ENCODE assay signal across 7 cellular contexts in the genomic region with DNA sequence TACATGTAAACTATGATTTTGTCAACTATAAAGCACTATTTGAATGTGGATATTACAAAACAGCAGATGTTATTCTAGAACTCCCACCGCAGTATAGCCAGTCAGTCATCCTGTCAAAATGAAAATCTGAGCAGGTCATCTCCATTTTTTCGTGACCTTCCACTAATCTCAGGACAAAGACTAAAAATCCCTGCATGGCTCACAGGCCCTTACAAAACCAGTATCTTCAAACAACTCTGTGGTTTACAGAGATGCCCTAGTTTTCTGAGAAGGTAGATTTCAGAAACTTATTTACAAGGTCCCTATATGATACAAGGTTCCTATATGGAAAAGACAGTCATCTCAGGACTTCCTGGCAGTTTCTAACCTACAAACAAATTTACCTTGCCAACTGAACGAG. TPM values are rescaled to one million over a fixed set of nuclear protein-coding genes. Genes with fewer than 3 reads are reported as not detected.
A peak's percentile ranks its signal among the peaks of the same experiment; 100 is the strongest.
DNase-seq lines count a peak whose midpoint lies in the region; ATAC-seq lines count a peak whose summit lies in the region.
"Not testable (repeated sequence)": the region's sequence is repeated elsewhere in the genome, so short reads cannot be mapped to it uniquely, and the experiment has no call there.

No MANE protein-coding gene starts in this region.

- not testable (repeated sequence) for H3K27me3 ChIP-seq in CD8-positive, alpha-beta memory T cell (ENCODE audit: insufficient read depth, low read length, poor library complexity, severe bottlenecking)

- H3K4me3 Mint-ChIP-seq in CD8-positive, alpha-beta memory T cell; activated T-cell treated with anti-CD3 and anti-CD28 coated beads, Interleukin-2, amount 50 U/mL, for 4 hours; activated naive CD4-positive, alpha-beta T cell treated with anti-CD3 and anti-CD28 coated beads for 36 hours; activated naive CD8-positive, alpha-beta T cell treated with anti-CD3 and anti-CD28 coated beads for 36 hours: not testable (repeated sequence)
- peak overlapping the region; percentile 4 for H3K4me3 Mint-ChIP-seq in activated CD4-positive, alpha-beta memory T cell treated with anti-CD3 and anti-CD28 coated beads, Interleukin-2, amount 10 ng/mL, durations not matched to agents 7 days and 5 days
- peak overlapping the region; percentile 14 for H3K4me3 Mint-ChIP-seq in stimulated activated effector memory CD8-positive, alpha-beta T cell treated with anti-CD3 and anti-CD28 coated beads, Interleukin-12 subunit alpha, Interleukin-12 subunit beta, amount 100 ng/mL, for 72 hours

- not testable (repeated sequence) for H3K4me3 ChIP-seq in CD8-positive, alpha-beta memory T cell (ENCODE audit: low read length)

- not testable (repeated sequence) for H3K27ac ChIP-seq in CD8-positive, alpha-beta memory T cell (ENCODE audit: low read depth, low read length)

- peak; percentile 53 to 65 for ATAC-seq in activated CD4-positive, CD25-positive, alpha-beta regulatory T cell treated with anti-CD3 and anti-CD28 coated beads, Interleukin-2, amount 50 U/mL, for 24 hours
- peak; percentile 48 to 57 for ATAC-seq in activated T-cell treated with anti-CD3 and anti-CD28 coated beads, Interleukin-2, amount 50 U/mL, for 4 hours
- peak; percentile 98 for ATAC-seq in stimulated activated effector memory CD8-positive, alpha-beta T cell treated with anti-CD3 and anti-CD28 coated beads, Interleukin-12 subunit alpha, Interleukin-12 subunit beta, amount 100 ng/mL, for 72 hours

- H3K4me1 Mint-ChIP-seq in CD8-positive, alpha-beta memory T cell, result peaks cover 0 to 23% (median 4%) of the 10 kb centered on the region in 3 donors
- peaks cover 31% of the 10 kb centered on the region for H3K4me1 Mint-ChIP-seq in activated CD4-positive, alpha-beta memory T cell treated with anti-CD3 and anti-CD28 coated beads, Interleukin-2, amount 10 ng/mL, durations not matched to agents 7 days and 5 days
- H3K4me1 Mint-ChIP-seq in activated T-cell treated with anti-CD3 and anti-CD28 coated beads, Interleukin-2, amount 50 U/mL, for 4 hours (ENCODE audit: low read depth), result not testable (repeated sequence)
- peaks cover 17% of the 10 kb centered on the region for H3K4me1 Mint-ChIP-seq in activated naive CD4-positive, alpha-beta T cell treated with anti-CD3 and anti-CD28 coated beads for 36 hours (ENCODE audit: low read depth)
- peaks cover 22% of the 10 kb centered on the region for H3K4me1 Mint-ChIP-seq in activated naive CD8-positive, alpha-beta T cell treated with anti-CD3 and anti-CD28 coated beads for 36 hours
- peaks cover 11% of the 10 kb centered on the region for H3K4me1 Mint-ChIP-seq in stimulated activated effector memory CD8-positive, alpha-beta T cell treated with anti-CD3 and anti-CD28 coated beads, Interleukin-12 subunit alpha, Interleukin-12 subunit beta, amount 100 ng/mL, for 72 hours

- CTCF ChIA-PET in CD8-positive, alpha-beta memory T cell (lab: Charles Lee); activated CD4-positive, alpha-beta memory T cell treated with anti-CD3 and anti-CD28 coated beads, Interleukin-2, amount 10 ng/mL, durations not matched to agents 7 days and 5 days (lab: Charles Lee); activated naive CD4-positive, alpha-beta T cell treated with anti-CD3 and anti-CD28 coated beads for 36 hours (lab: Charles Lee): not testable (repeated sequence)

- not testable (repeated sequence) for DNase-seq in CD8-positive, alpha-beta memory T cell; activated CD4-positive, alpha-beta memory T cell treated with anti-CD3 and anti-CD28 coated beads, Interleukin-2, amount 10 ng/mL, durations not matched to agents 7 days and 5 days; activated T-cell treated with anti-CD3 and anti-CD28 coated beads, Interleukin-2, amount 50 U/mL, for 4 hours; activated naive CD4-positive, alpha-beta T cell treated with anti-CD3 and anti-CD28 coated beads for 36 hours; activated naive CD8-positive, alpha-beta T cell treated with anti-CD3 and anti-CD28 coated beads for 36 hours; stimulated activated effector memory CD8-positive, alpha-beta T cell treated with anti-CD3 and anti-CD28 coated beads, Interleukin-12 subunit alpha, Interleukin-12 subunit beta, amount 100 ng/mL, for 72 hours (ENCODE audit: low spot score in 2 of 2)

- not testable (repeated sequence) for H3K9me3 ChIP-seq in CD8-positive, alpha-beta memory T cell (ENCODE audit: low read length)

- H3K36me3 ChIP-seq in CD8-positive, alpha-beta memory T cell (ENCODE audit: insufficient read depth, low read length), result not testable (repeated sequence)

- H3K36me3 Mint-ChIP-seq in CD8-positive, alpha-beta memory T cell, result peaks cover 0 to 56% (median 11%) of the 10 kb centered on the region in 3 donors
- H3K36me3 Mint-ChIP-seq in activated CD4-positive, alpha-beta memory T cell treated with anti-CD3 and anti-CD28 coated beads, Interleukin-2, amount 10 ng/mL, durations not matched to agents 7 days and 5 days (ENCODE audit: low read depth), result peaks cover 36% of the 10 kb centered on the region
- H3K36me3 Mint-ChIP-seq in activated T-cell treated with anti-CD3 and anti-CD28 coated beads, Interleukin-2, amount 50 U/mL, for 4 hours (ENCODE audit: insufficient read depth), result peaks cover 27% of the 10 kb centered on the region
- H3K36me3 Mint-ChIP-seq in activated naive CD4-positive, alpha-beta T cell treated with anti-CD3 and anti-CD28 coated beads for 36 hours (ENCODE audit: low read depth), result peaks cover 22% of the 10 kb centered on the region
- peaks cover 22% of the 10 kb centered on the region for H3K36me3 Mint-ChIP-seq in activated naive CD8-positive, alpha-beta T cell treated with anti-CD3 and anti-CD28 coated beads for 36 hours
- H3K36me3 Mint-ChIP-seq in stimulated activated effector memory CD8-positive, alpha-beta T cell treated with anti-CD3 and anti-CD28 coated beads, Interleukin-12 subunit alpha, Interleukin-12 subunit beta, amount 100 ng/mL, for 72 hours, result peaks cover 96% of the 10 kb centered on the region

- H3K27me3 Mint-ChIP-seq in CD8-positive, alpha-beta memory T cell; activated CD4-positive, alpha-beta memory T cell treated with anti-CD3 and anti-CD28 coated beads, Interleukin-2, amount 10 ng/mL, durations not matched to agents 7 days and 5 days; activated T-cell treated with anti-CD3 and anti-CD28 coated beads, Interleukin-2, amount 50 U/mL, for 4 hours (ENCODE audit: low read depth); activated naive CD4-positive, alpha-beta T cell treated with anti-CD3 and anti-CD28 coated beads for 36 hours (ENCODE audit: low read depth); activated naive CD8-positive, alpha-beta T cell treated with anti-CD3 and anti-CD28 coated beads for 36 hours: not testable (repeated sequence)

- H3K9me3 Mint-ChIP-seq in CD8-positive, alpha-beta memory T cell; activated CD4-positive, alpha-beta memory T cell treated with anti-CD3 and anti-CD28 coated beads, Interleukin-2, amount 10 ng/mL, durations not matched to agents 7 days and 5 days; activated T-cell treated with anti-CD3 and anti-CD28 coated beads, Interleukin-2, amount 50 U/mL, for 4 hours; activated naive CD4-positive, alpha-beta T cell treated with anti-CD3 and anti-CD28 coated beads for 36 hours; activated naive CD8-positive, alpha-beta T cell treated with anti-CD3 and anti-CD28 coated beads for 36 hours; stimulated activated effector memory CD8-positive, alpha-beta T cell treated with anti-CD3 and anti-CD28 coated beads, Interleukin-12 subunit alpha, Interleukin-12 subunit beta, amount 100 ng/mL, for 72 hours: not testable (repeated sequence)

- peak overlapping the region in 5 of 8 donors; percentile 26 to 72 (median 43) for H3K27ac Mint-ChIP-seq in CD8-positive, alpha-beta memory T cell
- H3K27ac Mint-ChIP-seq in activated CD4-positive, alpha-beta memory T cell treated with anti-CD3 and anti-CD28 coated beads, Interleukin-2, amount 10 ng/mL, durations not matched to agents 7 days and 5 days, result peak overlapping the region; percentile 81
- H3K27ac Mint-ChIP-seq in activated naive CD4-positive, alpha-beta T cell treated with anti-CD3 and anti-CD28 coated beads for 36 hours, result peak overlapping the region; percentile 79
- peak overlapping the region; percentile 83 for H3K27ac Mint-ChIP-seq in activated naive CD8-positive, alpha-beta T cell treated with anti-CD3 and anti-CD28 coated beads for 36 hours
- H3K27ac Mint-ChIP-seq in stimulated activated effector memory CD8-positive, alpha-beta T cell treated with anti-CD3 and anti-CD28 coated beads, Interleukin-12 subunit alpha, Interleukin-12 subunit beta, amount 100 ng/mL, for 72 hours, result peak overlapping the region; percentile 91

- POLR2A ChIA-PET in CD8-positive, alpha-beta memory T cell (lab: Charles Lee); activated CD4-positive, alpha-beta memory T cell treated with anti-CD3 and anti-CD28 coated beads, Interleukin-2, amount 10 ng/mL, durations not matched to agents 7 days and 5 days (lab: Charles Lee): not testable (repeated sequence)

- intact Hi-C loops in activated naive CD4-positive, alpha-beta T cell treated with anti-CD3 and anti-CD28 coated beads for 36 hours (cut with micrococcal nuclease), result not testable (repeated sequence)

- not testable (repeated sequence) for H3K4me1 ChIP-seq in CD8-positive, alpha-beta memory T cell (ENCODE audit: insufficient read depth, low read length)

RNA-seq across cellular contexts. Expression of a gene that starts 49.8 kb away (rescaled TPM):
- 100 to 1,000 TPM; 128 to 131 TPM for total RNA-seq in CD8-positive, alpha-beta memory T cell
- 28.9 TPM for polyA plus RNA-seq in CD8-positive, alpha-beta memory T cell
- 10 to 100 TPM; 52.1 to 52.5 TPM for total RNA-seq in activated CD4-positive, alpha-beta memory T cell treated with anti-CD3 and anti-CD28 coated beads, Interleukin-2, amount 10 ng/mL, durations not matched to agents 7 days and 5 days
- 100 to 1,000 TPM; 103 to 112 (median 108) TPM for total RNA-seq in activated T-cell treated with anti-CD3 and anti-CD28 coated beads, Interleukin-2, amount 50 U/mL, for 4 hours
- total RNA-seq in activated naive CD4-positive, alpha-beta T cell treated with anti-CD3 and anti-CD28 coated beads for 36 hours, result 100 to 1,000 TPM in 1 of 2 experiments, 10 to 100 TPM in 1; 92.5 to 104 TPM
- total RNA-seq in activated naive CD8-positive, alpha-beta T cell treated with anti-CD3 and anti-CD28 coated beads for 36 hours, result 100 to 1,000 TPM; 137 to 149 TPM
